Comparison of ENCODE assay signal across 1 cellular context in genomic region chr3:39362177-39362576, GRCh38.
TF ChIP-seq lines count a peak whose summit lies in the region.

No MANE protein-coding gene starts in this region.

TF ChIP-seq in H1, 55 proteins besides CTCF, POLR2A, EP300 and RAD21:
- TF ChIP-seq CHD1 (IDR thresholded peaks at IDR 0.05; ENCODE audit: low read depth, low read length), result no peak
- no peak for TF ChIP-seq RXRA (IDR thresholded peaks at IDR 0.05; ENCODE audit: insufficient read depth, low read depth, low read length)
- TF ChIP-seq POU5F1 (IDR thresholded peaks at IDR 0.05; ENCODE audit: low read depth, low read length), result no peak
- no peak for TF ChIP-seq GABPA (IDR thresholded peaks at IDR 0.05; ENCODE audit: borderline replicate concordance, insufficient read depth, low read length)
- no peak for TF ChIP-seq JUN (IDR thresholded peaks at IDR 0.05; ENCODE audit: low read depth, low read length)
- TF ChIP-seq CREB1 (IDR thresholded peaks at IDR 0.05), result no peak
- no peak for TF ChIP-seq ASH2L (IDR thresholded peaks at IDR 0.05; ENCODE audit: low read length)
- TF ChIP-seq HDAC2 (IDR thresholded peaks at IDR 0.05; ENCODE audit: borderline replicate concordance in 1 of 2, low read depth in 2 of 2, low read length in 2 of 2), result no peak
